Comparison of ENCODE assay signal across 1 cellular context in the genomic region with DNA sequence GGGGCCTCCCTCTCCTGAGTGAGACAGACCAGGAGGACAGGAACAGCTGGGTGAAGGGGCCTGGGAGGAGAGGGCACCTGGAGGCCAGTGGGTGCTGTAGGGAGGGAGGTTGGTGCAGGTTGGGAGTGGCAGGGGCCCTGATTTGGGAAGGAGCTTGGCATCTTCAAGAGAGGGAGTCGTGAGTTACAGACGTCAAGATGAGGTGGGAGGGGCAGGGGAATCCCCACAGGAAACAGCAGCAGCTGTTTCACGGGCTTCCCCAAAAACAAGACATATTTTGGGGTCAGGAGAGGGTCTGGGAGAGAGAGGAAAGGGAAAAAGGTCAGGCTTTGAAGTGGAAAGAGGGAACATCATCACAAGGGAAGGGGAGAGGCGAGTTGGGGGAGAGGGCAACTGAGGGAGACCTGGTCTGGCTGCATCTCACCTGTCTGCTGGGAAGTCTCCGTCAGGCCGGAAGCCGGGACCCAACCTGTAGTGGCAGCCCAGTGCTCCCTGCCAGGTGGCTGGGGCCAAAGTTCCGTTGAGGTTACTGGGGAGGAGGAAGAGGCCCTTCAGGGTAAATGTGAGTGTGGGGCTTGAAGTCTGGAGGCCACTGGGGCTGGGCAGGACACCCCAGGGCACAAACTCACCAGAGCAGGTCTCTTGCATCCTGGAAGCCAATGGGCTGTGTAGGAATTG.
TF ChIP-seq lines count a peak whose summit lies in the region.

No MANE protein-coding gene starts in this region.

TF ChIP-seq in WTC11, 78 proteins besides CTCF, POLR2A, EP300 and RAD21 (continued from another document):
- TF ChIP-seq PRDM15 (CRISPR knock-in tag; IDR thresholded peaks at IDR 0.05), result no peak
- no peak for TF ChIP-seq MXD4 (CRISPR knock-in tag; IDR thresholded peaks at IDR 0.05; ENCODE audit: borderline replicate concordance)
- TF ChIP-seq, protein P1, sequence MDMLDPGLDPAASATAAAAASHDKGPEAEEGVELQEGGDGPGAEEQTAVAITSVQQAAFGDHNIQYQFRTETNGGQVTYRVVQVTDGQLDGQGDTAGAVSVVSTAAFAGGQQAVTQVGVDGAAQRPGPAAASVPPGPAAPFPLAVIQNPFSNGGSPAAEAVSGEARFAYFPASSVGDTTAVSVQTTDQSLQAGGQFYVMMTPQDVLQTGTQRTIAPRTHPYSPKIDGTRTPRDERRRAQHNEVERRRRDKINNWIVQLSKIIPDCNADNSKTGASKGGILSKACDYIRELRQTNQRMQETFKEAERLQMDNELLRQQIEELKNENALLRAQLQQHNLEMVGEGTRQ (CRISPR knock-in tag; IDR thresholded peaks at IDR 0.05), result no peak
- TF ChIP-seq, protein P2, sequence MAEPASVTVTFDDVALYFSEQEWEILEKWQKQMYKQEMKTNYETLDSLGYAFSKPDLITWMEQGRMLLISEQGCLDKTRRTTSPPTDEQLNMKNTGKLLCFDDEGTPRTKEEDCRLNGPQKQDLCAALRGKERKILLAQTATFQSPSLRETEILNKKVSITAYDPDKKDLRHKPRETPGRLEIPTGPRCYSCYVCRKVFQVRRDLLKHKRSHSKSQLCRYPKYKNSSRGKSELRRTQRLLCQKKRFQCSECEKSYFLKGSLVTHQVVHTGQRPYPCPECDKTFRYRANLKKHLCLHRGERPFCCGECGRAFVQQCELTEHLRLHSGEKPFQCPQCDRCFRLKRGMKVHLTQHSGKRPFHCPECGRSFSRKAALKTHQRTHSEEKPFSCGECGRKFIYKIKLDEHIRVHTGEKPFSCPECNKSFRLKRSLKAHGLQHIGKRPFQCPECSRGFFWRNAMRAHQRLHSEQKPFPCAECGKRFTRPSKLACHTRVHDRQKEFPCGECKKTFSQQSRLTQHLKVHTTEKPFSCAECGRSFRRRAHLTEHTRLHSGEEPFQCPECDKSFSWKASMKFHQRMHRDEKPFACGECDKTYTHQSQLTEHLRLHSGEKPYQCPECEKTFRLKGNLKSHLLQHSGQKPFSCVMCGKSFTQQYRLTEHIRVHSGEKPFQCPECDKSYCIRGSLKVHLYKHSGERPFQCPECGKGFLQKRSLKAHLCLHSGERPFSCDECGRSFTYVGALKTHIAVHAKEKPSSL (CRISPR knock-in tag; conservative IDR thresholded peaks at IDR 0.05), result no peak
- TF ChIP-seq ETV6 (CRISPR knock-in tag; IDR thresholded peaks at IDR 0.05), result no peak
- TF ChIP-seq, protein P3, sequence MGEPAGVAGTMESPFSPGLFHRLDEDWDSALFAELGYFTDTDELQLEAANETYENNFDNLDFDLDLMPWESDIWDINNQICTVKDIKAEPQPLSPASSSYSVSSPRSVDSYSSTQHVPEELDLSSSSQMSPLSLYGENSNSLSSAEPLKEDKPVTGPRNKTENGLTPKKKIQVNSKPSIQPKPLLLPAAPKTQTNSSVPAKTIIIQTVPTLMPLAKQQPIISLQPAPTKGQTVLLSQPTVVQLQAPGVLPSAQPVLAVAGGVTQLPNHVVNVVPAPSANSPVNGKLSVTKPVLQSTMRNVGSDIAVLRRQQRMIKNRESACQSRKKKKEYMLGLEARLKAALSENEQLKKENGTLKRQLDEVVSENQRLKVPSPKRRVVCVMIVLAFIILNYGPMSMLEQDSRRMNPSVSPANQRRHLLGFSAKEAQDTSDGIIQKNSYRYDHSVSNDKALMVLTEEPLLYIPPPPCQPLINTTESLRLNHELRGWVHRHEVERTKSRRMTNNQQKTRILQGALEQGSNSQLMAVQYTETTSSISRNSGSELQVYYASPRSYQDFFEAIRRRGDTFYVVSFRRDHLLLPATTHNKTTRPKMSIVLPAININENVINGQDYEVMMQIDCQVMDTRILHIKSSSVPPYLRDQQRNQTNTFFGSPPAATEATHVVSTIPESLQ (CRISPR knock-in tag; IDR thresholded peaks at IDR 0.05), result no peak
- TF ChIP-seq, protein P4, sequence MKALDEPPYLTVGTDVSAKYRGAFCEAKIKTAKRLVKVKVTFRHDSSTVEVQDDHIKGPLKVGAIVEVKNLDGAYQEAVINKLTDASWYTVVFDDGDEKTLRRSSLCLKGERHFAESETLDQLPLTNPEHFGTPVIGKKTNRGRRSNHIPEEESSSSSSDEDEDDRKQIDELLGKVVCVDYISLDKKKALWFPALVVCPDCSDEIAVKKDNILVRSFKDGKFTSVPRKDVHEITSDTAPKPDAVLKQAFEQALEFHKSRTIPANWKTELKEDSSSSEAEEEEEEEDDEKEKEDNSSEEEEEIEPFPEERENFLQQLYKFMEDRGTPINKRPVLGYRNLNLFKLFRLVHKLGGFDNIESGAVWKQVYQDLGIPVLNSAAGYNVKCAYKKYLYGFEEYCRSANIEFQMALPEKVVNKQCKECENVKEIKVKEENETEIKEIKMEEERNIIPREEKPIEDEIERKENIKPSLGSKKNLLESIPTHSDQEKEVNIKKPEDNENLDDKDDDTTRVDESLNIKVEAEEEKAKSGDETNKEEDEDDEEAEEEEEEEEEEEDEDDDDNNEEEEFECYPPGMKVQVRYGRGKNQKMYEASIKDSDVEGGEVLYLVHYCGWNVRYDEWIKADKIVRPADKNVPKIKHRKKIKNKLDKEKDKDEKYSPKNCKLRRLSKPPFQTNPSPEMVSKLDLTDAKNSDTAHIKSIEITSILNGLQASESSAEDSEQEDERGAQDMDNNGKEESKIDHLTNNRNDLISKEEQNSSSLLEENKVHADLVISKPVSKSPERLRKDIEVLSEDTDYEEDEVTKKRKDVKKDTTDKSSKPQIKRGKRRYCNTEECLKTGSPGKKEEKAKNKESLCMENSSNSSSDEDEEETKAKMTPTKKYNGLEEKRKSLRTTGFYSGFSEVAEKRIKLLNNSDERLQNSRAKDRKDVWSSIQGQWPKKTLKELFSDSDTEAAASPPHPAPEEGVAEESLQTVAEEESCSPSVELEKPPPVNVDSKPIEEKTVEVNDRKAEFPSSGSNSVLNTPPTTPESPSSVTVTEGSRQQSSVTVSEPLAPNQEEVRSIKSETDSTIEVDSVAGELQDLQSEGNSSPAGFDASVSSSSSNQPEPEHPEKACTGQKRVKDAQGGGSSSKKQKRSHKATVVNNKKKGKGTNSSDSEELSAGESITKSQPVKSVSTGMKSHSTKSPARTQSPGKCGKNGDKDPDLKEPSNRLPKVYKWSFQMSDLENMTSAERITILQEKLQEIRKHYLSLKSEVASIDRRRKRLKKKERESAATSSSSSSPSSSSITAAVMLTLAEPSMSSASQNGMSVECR (CRISPR knock-in tag; IDR thresholded peaks at IDR 0.05; ENCODE audit: borderline replicate concordance), result no peak
